ENCODE assay signal across 20 cellular contexts in genomic region chr4:1230971-1231636, GRCh38.
"Had no signal": no experiment of that assay in that cellular context is flagged by ENCODE, and none has a peak within 500 bp of the region (broad histone marks: within the 10 kb centered on the region; RNA-seq: fewer than 3 reads in every experiment).

No MANE protein-coding gene starts in this region.

- H3K27ac ChIP-seq: colonic mucosa, gastroesophageal sphincter, neural progenitor cell, pancreas, spleen, tibial artery had no signal

- FAIRE-seq: pancreas had no signal

- H3K27me3 Mint-ChIP-seq: naive thymus-derived CD8-positive, alpha-beta T cell; progenitor cell of endocrine pancreas; stimulated activated memory B cell treated with anti-CD40 and anti-IgM and Interleukin-4, amounts not matched to agents 10 μg/mL and 1 μg/mL and 100 μg/mL, for 72 hours; stimulated activated naive CD8-positive, alpha-beta T cell treated with anti-CD3 and anti-CD28 coated beads, Interleukin-15, Interleukin-2, amounts not matched to agents 100 ng/mL and 50 ng/mL, for 24 hours had no signal

- H3K9ac ChIP-seq: neural progenitor cell had no signal

- DNase-seq: colonic mucosa; dermis blood vessel endothelial cell; esophagus squamous epithelium; glutamatergic neuron; mesendoderm; naive thymus-derived CD8-positive, alpha-beta T cell; occipital lobe; spleen; stimulated activated CD4-positive, alpha-beta T cell treated with anti-CD3 and anti-CD28 coated beads, Interleukin-15, amount 100 ng/mL, for 24 hours; stimulated activated CD4-positive, alpha-beta T cell treated with anti-CD3 and anti-CD28 coated beads, Interleukin-1b, Interleukin-23, amount 100 ng/mL, for 48 hours; stimulated activated CD4-positive, alpha-beta T cell treated with anti-CD3 and anti-CD28 coated beads, Interleukin-4, amount 100 ng/mL, for 24 hours; tibial artery had no signal

- H3K27ac Mint-ChIP-seq: neural progenitor cell; stimulated activated memory B cell treated with anti-CD40 and anti-IgM and Interleukin-4, amounts not matched to agents 10 μg/mL and 1 μg/mL and 100 μg/mL, for 72 hours; stimulated activated naive CD8-positive, alpha-beta T cell treated with anti-CD3 and anti-CD28 coated beads, Interleukin-15, Interleukin-2, amounts not matched to agents 100 ng/mL and 50 ng/mL, for 24 hours had no signal

- H2AFZ ChIP-seq: neural progenitor cell had no signal

- H3K4me3 ChIP-seq: colonic mucosa, esophagus squamous epithelium, gastroesophageal sphincter, mucosa of descending colon, neural progenitor cell, pancreas, spleen, tibial artery had no signal

- H3K9me3 Mint-ChIP-seq: naive thymus-derived CD8-positive, alpha-beta T cell; neural progenitor cell; stimulated activated memory B cell treated with anti-CD40 and anti-IgM and Interleukin-4, amounts not matched to agents 10 μg/mL and 1 μg/mL and 100 μg/mL, for 72 hours; stimulated activated naive CD8-positive, alpha-beta T cell treated with anti-CD3 and anti-CD28 coated beads, Interleukin-15, Interleukin-2, amounts not matched to agents 100 ng/mL and 50 ng/mL, for 24 hours had no signal

- ATAC-seq: gastroesophageal sphincter; mucosa of descending colon; naive thymus-derived CD8-positive, alpha-beta T cell; pancreas; sciatic nerve; stimulated activated memory B cell treated with anti-CD40 and anti-IgM and Interleukin-4, amounts not matched to agents 10 μg/mL and 1 μg/mL and 100 μg/mL, for 72 hours had no signal

- H3K27me3 ChIP-seq: colonic mucosa, esophagus squamous epithelium, gastroesophageal sphincter, neural progenitor cell, pancreas, spleen, tibial artery had no signal

- H3K4me1 ChIP-seq: colonic mucosa, neural progenitor cell, pancreas had no signal

- H3K4me2 ChIP-seq: neural progenitor cell had no signal

- H3K36me3 ChIP-seq: neural progenitor cell had no signal

- H3K9me3 ChIP-seq: colonic mucosa, esophagus squamous epithelium, gastroesophageal sphincter, mucosa of descending colon, pancreas, spleen, tibial artery had no signal

- H3K4me3 Mint-ChIP-seq: neural progenitor cell; stimulated activated memory B cell treated with anti-CD40 and anti-IgM and Interleukin-4, amounts not matched to agents 10 μg/mL and 1 μg/mL and 100 μg/mL, for 72 hours; stimulated activated naive CD8-positive, alpha-beta T cell treated with anti-CD3 and anti-CD28 coated beads, Interleukin-15, Interleukin-2, amounts not matched to agents 100 ng/mL and 50 ng/mL, for 24 hours had no signal
